In genomic region chr16:4385066-4385788, GRCh38 we compare ENCODE assay signal across 19 cellular contexts. TPM values are rescaled to one million over a fixed set of nuclear protein-coding genes. Genes with fewer than 3 reads are reported as not detected.
A peak's percentile ranks its signal among the peaks of the same experiment; 100 is the strongest.
DNase-seq lines count a peak whose midpoint lies in the region; ATAC-seq and TF ChIP-seq lines count a peak whose summit lies in the region.
"Had no signal": no experiment of that assay in that cellular context is flagged by ENCODE, and none has a peak within 500 bp of the region (broad histone marks: within the 10 kb centered on the region; RNA-seq: fewer than 3 reads in every experiment).

No MANE protein-coding gene starts in this region.

- peak overlapping the region in 8 of 11 experiments; percentile 6 to 62 (median 34); a peak in 8 of 22 replicates for H3K9ac ChIP-seq in BLaER1 treated with 17β-estradiol and CSF1 and Interleukin-3, amounts not matched to agents 10 nM and 100 nM

- no peaks in the 10 kb centered on the region for H3K27me3 ChIP-seq in BLaER1 treated with 17β-estradiol and CSF1 and Interleukin-3, amounts not matched to agents 10 nM and 100 nM
- no peaks in the 10 kb centered on the region for H3K27me3 ChIP-seq in right cardiac atrium (ENCODE audit: control insufficient read depth, insufficient read depth)
- no peaks in the 10 kb centered on the region for H3K27me3 ChIP-seq in WERI-Rb-1 (ENCODE audit: insufficient read depth, low read depth, severe bottlenecking)

- peaks cover 50 to 100% (median 93%) of the 10 kb centered on the region in 11 experiments for H3K36me3 ChIP-seq in BLaER1 treated with 17β-estradiol and CSF1 and Interleukin-3, amounts not matched to agents 10 nM and 100 nM
- H3K36me3 ChIP-seq in WERI-Rb-1 = no peaks in the 10 kb centered on the region

- intact Hi-C loops in right cardiac atrium (cut with DNase I) = no loop called here

- H3K4me2 ChIP-seq in BLaER1 treated with 17β-estradiol and CSF1 and Interleukin-3, amounts not matched to agents 10 nM and 100 nM = peak overlapping the region in 10 of 11 experiments; percentile 24 to 91 (median 83); a peak in 19 of 22 replicates

- CTCF ChIA-PET in RWPE1 (lab: Yijun Ruan, JAX) = interaction anchor here (0.7 to 1.5 kb wide), 2 partner anchors 9 to 18 kb away, joined by 3 read pairs; no protein-coding TSS in a partner anchor

- POLR2A ChIA-PET in RWPE1 (lab: Yijun Ruan, JAX; ENCODE audit: low non-redundant PET) = no interaction called here

- peaks cover 46 to 100% (median 90%) of the 10 kb centered on the region in 11 experiments for H4K20me1 ChIP-seq in BLaER1 treated with 17β-estradiol and CSF1 and Interleukin-3, amounts not matched to agents 10 nM and 100 nM

- H3K27ac ChIP-seq in BLaER1 treated with 17β-estradiol and CSF1 and Interleukin-3, amounts not matched to agents 10 nM and 100 nM = peak overlapping the region in 3 of 11 experiments; percentile 51 to 73 (median 64); a peak in 4 of 22 replicates
- H3K27ac ChIP-seq in RWPE1 (peak overlapping the region; percentile 95), right cardiac atrium (ENCODE audit: low read length) (no peak overlapping the region), substantia nigra (ENCODE audit: low read depth, low read length, poor library complexity, severe bottlenecking) (peak overlapping the region; percentile 24), WERI-Rb-1 (no peak overlapping the region)
- H3K27ac ChIP-seq: C4-2B had no signal

- DNase-seq in RWPE1 (ENCODE audit: low spot score) (no peak), right cardiac atrium (peak in 2 of 3 donors; percentile 27 to 65), substantia nigra (lab: John Stamatoyannopoulos, UW) (no peak), superior temporal gyrus (ENCODE audit: extremely low spot score) (no peak), WERI-Rb-1 (no peak)
- DNase-seq: activated naive CD8-positive, alpha-beta T cell treated with anti-CD3 and anti-CD28 coated beads, Interleukin-2, amount 50 U/mL, for 24 hours; activated T-cell treated with anti-CD3 and anti-CD28 coated beads, Interleukin-2, amount 50 U/mL, for 48 hours; HCEC 1CT; head of caudate nucleus; Kasumi-1; kidney glomerular epithelial cell; naive B cell; NCI-H1694; stimulated activated CD4-positive, alpha-beta T cell treated with anti-CD3 and anti-CD28 coated beads, Interleukin-2, amount 100 ng/mL, for 48 hours had no signal

- no peak for TF ChIP-seq CTCF in RWPE1 (conservative IDR thresholded peaks at IDR 0.05; ENCODE audit: low read depth)
- no peak for TF ChIP-seq CTCF in WERI-Rb-1 (IDR thresholded peaks at IDR 0.05; ENCODE audit: low read depth, low read length)

- 80% methylated on average over 20 of the region's 20 CpGs for WGBS in right cardiac atrium

- peaks cover 33 to 80% (median 64%) of the 10 kb centered on the region in 10 experiments for H3K4me1 ChIP-seq in BLaER1 treated with 17β-estradiol and CSF1 and Interleukin-3, amounts not matched to agents 10 nM and 100 nM
- H3K4me1 ChIP-seq in right cardiac atrium (ENCODE audit: control insufficient read depth, insufficient read depth, low read length) = peaks cover 2% of the 10 kb centered on the region

- no peaks in the 10 kb centered on the region for H3K9me3 ChIP-seq in BLaER1 treated with 17β-estradiol and CSF1 and Interleukin-3, amounts not matched to agents 10 nM and 100 nM (replicated peaks in 1 of 11)
- H3K9me3 ChIP-seq in right cardiac atrium (ENCODE audit: control insufficient read depth, low read length) (no peaks in the 10 kb centered on the region), WERI-Rb-1 (ENCODE audit: severe bottlenecking) (no peaks in the 10 kb centered on the region)

- ATAC-seq in right cardiac atrium (no peak), HG03280 (IDR thresholded peaks at IDR 0.05; ENCODE audit: unreplicated experiment) (no peak), GM19455 (IDR thresholded peaks at IDR 0.05; ENCODE audit: unreplicated experiment) (no peak)
- ATAC-seq: activated naive CD8-positive, alpha-beta T cell treated with anti-CD3 and anti-CD28 coated beads, Interleukin-2, amount 50 U/mL, for 24 hours had no signal

- H3K4me3 ChIP-seq in BLaER1 treated with 17β-estradiol and CSF1 and Interleukin-3, amounts not matched to agents 10 nM and 100 nM = no peak overlapping the region
- H3K4me3 ChIP-seq in right cardiac atrium (ENCODE audit: low read length) (no peak overlapping the region), WERI-Rb-1 (ENCODE audit: low read depth, low read length) (no peak overlapping the region)

RNA-seq across cellular contexts. Expression of gene VASN, which starts 13.6 kb away (rescaled TPM):
- total RNA-seq in right cardiac atrium = 10 to 100 TPM; 11.4 to 21.3 (median 13.6) TPM
- polyA plus RNA-seq in right cardiac atrium = 10.7 TPM
- total RNA-seq: T-helper 1 cell treated with Interleukin-12 subunit alpha and Interleukin-12 subunit beta and Interleukin-4 antibody, amounts not matched to agents 30 ng/mL and 1 ng/mL, for 36 hours had no signal

RNA-seq across cellular contexts. Expression of gene CORO7, which starts 31.2 kb away (rescaled TPM):
- 10 to 100 TPM; 13.4 to 18.1 (median 16.9) TPM for total RNA-seq in right cardiac atrium
- 9.0 TPM for polyA plus RNA-seq in right cardiac atrium

RNA-seq across cellular contexts. Expression of gene PAM16, which starts 34.1 kb away (rescaled TPM):
- total RNA-seq in right cardiac atrium = 10 to 100 TPM; 57.6 to 61.9 (median 59.7) TPM
- 131 TPM for polyA plus RNA-seq in right cardiac atrium

RNA-seq across cellular contexts. Expression of gene DNAJA3, which starts 40.4 kb away (rescaled TPM):
- 10 to 100 TPM; 40.4 to 54.0 (median 49.8) TPM for total RNA-seq in right cardiac atrium
- 48.4 TPM for polyA plus RNA-seq in right cardiac atrium

Comparison
In these comparisons a context has a peak if more than half of its experiments do, and no peak if none do; other contexts are left out.
1. H3K27ac ChIP-seq: peak in RWPE1 (single experiment) and substantia nigra (single experiment); none in right cardiac atrium (single experiment) and WERI-Rb-1 (single experiment).
2. DNase-seq: peak in right cardiac atrium (2 of 3); none in RWPE1 (single experiment), substantia nigra (0 of 49), superior temporal gyrus (single experiment) and WERI-Rb-1 (single experiment).